9 cellular contexts compared by ENCODE assay signal in the genomic region with DNA sequence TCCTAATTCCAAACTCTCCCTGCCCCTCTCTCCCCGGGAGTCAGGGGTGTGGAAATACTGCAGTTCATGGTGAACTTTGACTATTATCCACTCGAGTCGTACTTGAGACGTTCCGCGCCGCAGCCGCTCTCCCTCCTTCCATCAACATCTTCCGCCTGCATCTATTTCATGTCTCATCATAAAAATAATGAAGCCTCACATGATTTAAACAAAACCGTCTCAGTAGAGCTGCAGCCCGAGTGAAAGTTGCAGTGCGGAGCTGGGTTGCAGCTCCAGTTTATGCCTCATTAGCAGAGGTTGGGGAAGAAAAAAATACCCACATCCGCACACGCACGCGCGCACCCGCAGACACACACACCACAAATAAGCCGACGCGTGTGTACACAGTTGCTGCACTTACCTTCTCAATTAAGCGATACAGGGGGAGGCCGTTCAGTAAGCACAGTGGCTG. TPM values are rescaled to one million over a fixed set of nuclear protein-coding genes. Genes with fewer than 3 reads are reported as not detected.
DNase-seq lines count a peak whose midpoint lies in the region; FAIRE-seq and TF ChIP-seq lines count a peak whose summit lies in the region.
"Had no signal": no experiment of that assay in that cellular context is flagged by ENCODE, and none has a peak within 500 bp of the region (broad histone marks: within the 10 kb centered on the region; RNA-seq: fewer than 3 reads in every experiment).

No MANE protein-coding gene starts in this region.

- intact Hi-C loops in spleen (cut with DNase I; ENCODE audit: low total_unique reads): no loop called here

- peak overlapping the region; percentile 94 for H3K4me2 ChIP-seq in hepatocyte

- no peak for TF ChIP-seq POLR2A in spleen (IDR thresholded peaks at IDR 0.05)

- no peaks in the 10 kb centered on the region for H3K79me2 ChIP-seq in hepatocyte

- under 1% methylated on average over 23 of the region's 23 CpGs for WGBS in hepatocyte (ENCODE audit: low lambda C conversion rate, missing lambda C conversion rate)
- WGBS in spleen, 5 donors: 3 to 8% (median 4%) methylated on average over 23 of the region's 23 CpGs

- no peaks in the 10 kb centered on the region for H4K20me1 ChIP-seq in hepatocyte (ENCODE audit: insufficient read depth, poor library complexity, severe bottlenecking)

- no peak for FAIRE-seq in frontal cortex (lab: Jason Lieb, UNC)
- FAIRE-seq: G401.6 had no signal

- H3K9me3 ChIP-seq in HUES6 (ENCODE audit: control insufficient read depth, insufficient read depth, low read depth, low read length): no peaks in the 10 kb centered on the region
- no peaks in the 10 kb centered on the region for H3K9me3 ChIP-seq in hepatocyte (ENCODE audit: low read depth)
- no peaks in the 10 kb centered on the region for H3K9me3 ChIP-seq in spleen

- TF ChIP-seq CTCF in AG10803 (conservative IDR thresholded peaks at IDR 0.05; ENCODE audit: low read length) (no peak), hepatocyte (IDR thresholded peaks at IDR 0.05; ENCODE audit: poor library complexity) (no peak), spleen (IDR thresholded peaks at IDR 0.05 in 8 of 11, conservative IDR thresholded peaks at IDR 0.05 in 3 of 11) (no peak)

- H3K4me3 ChIP-seq in AG10803 (ENCODE audit: low read length): peak overlapping the region; percentile 63
- H3K4me3 ChIP-seq in HUES6 (ENCODE audit: low read depth, low read length): peak overlapping the region; percentile 91
- H3K4me3 ChIP-seq in hepatocyte: peak overlapping the region; percentile 72
- peak overlapping the region in 6 of 8 donors; percentile 1 to 47 (median 10) for H3K4me3 ChIP-seq in spleen

- H3K4me1 ChIP-seq in HUES6 (ENCODE audit: control insufficient read depth, insufficient read depth, low read length) (peaks cover 50% of the 10 kb centered on the region), hepatocyte (ENCODE audit: insufficient read depth) (peaks cover 14% of the 10 kb centered on the region), spleen (peaks cover 0 to 16% (median 9%) of the 10 kb centered on the region in 6 donors)

- peak; percentile 11 for DNase-seq in AG10803 (ENCODE audit: low read depth)
- peak; percentile 36 for DNase-seq in SW480 (ENCODE audit: low spot score)
- no peak for DNase-seq in hepatocyte (ENCODE audit: low spot score)
- DNase-seq in spleen: no peak
- no peak for DNase-seq in activated CD8-positive, alpha-beta memory T cell treated with anti-CD3 and anti-CD28 coated beads, Interleukin-2, amount 50 U/mL, for 48 hours
- no peak for DNase-seq in cortex of kidney (lab: John Stamatoyannopoulos, UW)
- no peak for DNase-seq in frontal cortex (ENCODE audit: low spot score in 2 of 2)

- no peaks in the 10 kb centered on the region for H3K9me2 ChIP-seq in hepatocyte (replicated peaks; ENCODE audit: insufficient read depth)

- H3K27me3 ChIP-seq in HUES6 (ENCODE audit: control insufficient read depth, insufficient read depth, low read length) (peaks cover 74% of the 10 kb centered on the region), hepatocyte (peaks cover 62% of the 10 kb centered on the region), spleen (replicated peaks in 1 of 7) (peaks cover 0 to 72% (median 30%) of the 10 kb centered on the region in 7 donors)

- peak overlapping the region; percentile 82 for H2AFZ ChIP-seq in hepatocyte

- H3K9ac ChIP-seq in HUES6 (ENCODE audit: low read length): no peak overlapping the region

- no peaks in the 10 kb centered on the region for H3K36me3 ChIP-seq in HUES6 (ENCODE audit: control insufficient read depth, insufficient read depth, low read length)
- H3K36me3 ChIP-seq in hepatocyte (replicated peaks; ENCODE audit: insufficient read depth, low read depth): no peaks in the 10 kb centered on the region
- no peaks in the 10 kb centered on the region for H3K36me3 ChIP-seq in spleen

- H3K27ac ChIP-seq in HUES6 (ENCODE audit: low read depth, low read length) (no peak overlapping the region), hepatocyte (peak overlapping the region; percentile 17), spleen (no peak overlapping the region)

RNA-seq across cellular contexts. Expression of a gene that starts 0.3 kb away (rescaled TPM):
- total RNA-seq in hepatocyte: 13.5 and 22.5 TPM in 2 replicates
- polyA plus RNA-seq in hepatocyte: 5.0 and 7.9 TPM in 2 replicates
- 1 to 10 TPM in 2 of 7 donors, under 1 TPM in 4, not detected in 1; 0.13 to 2.5 (median 0.51) TPM for total RNA-seq in spleen
- polyA plus RNA-seq in spleen: under 1 TPM; 0.07 to 0.48 (median 0.08) TPM
- total RNA-seq in frontal cortex: 1,227 TPM

Comparison
In these comparisons a context has a peak if more than half of its experiments do, and no peak if none do; other contexts are left out.
1. DNase-seq: peak in AG10803 (single experiment) and SW480 (single experiment); none in hepatocyte (single experiment), spleen (single experiment), activated CD8-positive, alpha-beta memory T cell treated with anti-CD3 and anti-CD28 coated beads, Interleukin-2, amount 50 U/mL, for 48 hours (single experiment), cortex of kidney (single experiment) and frontal cortex (0 of 2).
2. H3K4me3 ChIP-seq: peak in every context shown above with its lines; median percentile 91 in HUES6; 72 in hepatocyte; 63 in AG10803; 10 in spleen.
3. RNA of a gene that starts 0.3 kb away (total RNA-seq): 1,227 TPM in frontal cortex (single experiment); 13.5 to 22.5 TPM in hepatocyte and 0.13 to 2.5 TPM in spleen; every median in the first group is over 10 times any median in the second.